In genomic region chrX:153727108-153727931, GRCh38 we compare ENCODE assay signal across 6 cellular contexts. TPM values are rescaled to one million over a fixed set of nuclear protein-coding genes. Genes with fewer than 3 reads are reported as not detected.
DNase-seq lines count a peak whose midpoint lies in the region; ATAC-seq and TF ChIP-seq lines count a peak whose summit lies in the region.

No MANE protein-coding gene starts in this region.

- TF ChIP-seq POLR2A in tibial nerve (IDR thresholded peaks at IDR 0.05): no peak

- H3K27me3 ChIP-seq in DOHH2 (ENCODE audit: control insufficient read depth, low read length): no peaks in the 10 kb centered on the region
- no peaks in the 10 kb centered on the region for H3K27me3 ChIP-seq in right cardiac atrium (ENCODE audit: control insufficient read depth, insufficient read depth)
- H3K27me3 ChIP-seq in tibial nerve: no peaks in the 10 kb centered on the region

- H3K9me2 ChIP-seq in DOHH2 (replicated peaks; ENCODE audit: control insufficient read depth, low read length): no peaks in the 10 kb centered on the region

- H3K36me3 ChIP-seq in DOHH2 (ENCODE audit: control insufficient read depth, low read length) (peaks cover 6% of the 10 kb centered on the region), tibial nerve (peaks cover 0 to 7% (median 0%) of the 10 kb centered on the region in 3 donors)

- peaks cover 16% of the 10 kb centered on the region for H3K79me2 ChIP-seq in DOHH2 (ENCODE audit: control insufficient read depth, low read length)

- DNase-seq in RWPE1 (ENCODE audit: low spot score) (peak; percentile 34), right cardiac atrium (peak; percentile 54 to 86 (median 83)), tibial nerve (ENCODE audit: low spot score in 2 of 2) (peak; percentile 8 to 17), amniotic stem cell (lab: John Stamatoyannopoulos, UW) (no peak)

- H3K9me3 ChIP-seq in DOHH2 (ENCODE audit: control insufficient read depth, insufficient read depth, low read length) (no peaks in the 10 kb centered on the region), right cardiac atrium (ENCODE audit: control insufficient read depth, low read length) (no peaks in the 10 kb centered on the region), tibial nerve (no peaks in the 10 kb centered on the region)

- peaks cover 3% of the 10 kb centered on the region; the same call in 1 of the 2 replicates for H4K20me1 ChIP-seq in DOHH2 (ENCODE audit: control insufficient read depth, insufficient read depth, low read depth, low read length)

- no peak for TF ChIP-seq CTCF in DOHH2 (IDR thresholded peaks at IDR 0.05; ENCODE audit: low read depth, low read length, poor library complexity, severe bottlenecking)
- TF ChIP-seq CTCF in RWPE1 (conservative IDR thresholded peaks at IDR 0.05; ENCODE audit: low read depth): no peak
- TF ChIP-seq CTCF in tibial nerve (IDR thresholded peaks at IDR 0.05): no peak

- CTCF ChIA-PET in RWPE1 (lab: Yijun Ruan, JAX): no interaction called here

- intact Hi-C loops in right cardiac atrium (cut with DNase I): no loop called here

- H3K4me2 ChIP-seq in DOHH2 (ENCODE audit: low read length): peak overlapping the region; percentile 71

- H3K4me3 ChIP-seq in DOHH2 (ENCODE audit: low read length): peak overlapping the region; percentile 30
- peak overlapping the region; percentile 0 for H3K4me3 ChIP-seq in right cardiac atrium (ENCODE audit: low read length)
- H3K4me3 ChIP-seq in tibial nerve: peak overlapping the region in 2 of 4 donors; percentile 28 to 83

- POLR2A ChIA-PET in RWPE1 (lab: Yijun Ruan, JAX; ENCODE audit: low non-redundant PET): no interaction called here

- WGBS in right cardiac atrium: 22% methylated on average over 23 of the region's 23 CpGs
- WGBS in tibial nerve, 2 donors: 59 to 61% methylated on average over 6 to 16 of the region's 23 CpGs

- peak in 1 of 2 donors; percentile 6 for TF ChIP-seq EP300 in tibial nerve (IDR thresholded peaks at IDR 0.05)

- peak in 1 of 2 donors; percentile 2 for ATAC-seq in right cardiac atrium
- no peak for ATAC-seq in GM21447 (IDR thresholded peaks at IDR 0.05; ENCODE audit: unreplicated experiment)

- H3K4me1 ChIP-seq in DOHH2 (ENCODE audit: control insufficient read depth, low read length) (peaks cover 40% of the 10 kb centered on the region), right cardiac atrium (ENCODE audit: control insufficient read depth, insufficient read depth, low read length) (peaks cover 13% of the 10 kb centered on the region), tibial nerve (peaks cover 0 to 50% (median 38%) of the 10 kb centered on the region in 4 donors)

- H3K27ac ChIP-seq in DOHH2 (ENCODE audit: low read depth, low read length) (no peak overlapping the region), RWPE1 (peak overlapping the region; percentile 98), right cardiac atrium (ENCODE audit: low read length) (peak overlapping the region; percentile 92), tibial nerve (peak overlapping the region in 3 of 4 donors; percentile 88 to 92 (median 91))

- no peaks in the 10 kb centered on the region for H3F3A ChIP-seq in DOHH2 (ENCODE audit: control insufficient read depth, insufficient read depth)

RNA-seq across cellular contexts. Expression of gene ABCD1, which starts 2.7 kb away (rescaled TPM):
- total RNA-seq in right cardiac atrium: 10 to 100 TPM; 14.1 to 15.9 (median 15.5) TPM
- 11.0 TPM for polyA plus RNA-seq in right cardiac atrium
- total RNA-seq in tibial nerve: 10 to 100 TPM; 13.0 to 36.6 (median 15.0) TPM

RNA-seq across cellular contexts. Expression of gene BCAP31, which starts 3.1 kb away (rescaled TPM):
- total RNA-seq in right cardiac atrium (100 to 1,000 TPM; 111 to 143 (median 123) TPM), tibial nerve (100 to 1,000 TPM in 3 of 4 donors, 10 to 100 TPM in 1; 99.0 to 126 (median 114) TPM)
- polyA plus RNA-seq in right cardiac atrium: 149 TPM

RNA-seq across cellular contexts. Expression of gene PLXNB3, which starts 36.7 kb away (rescaled TPM):
- 10 to 100 TPM in 1 of 4 donors, 1 to 10 TPM in 3; 7.0 to 10.9 (median 9.5) TPM for total RNA-seq in right cardiac atrium
- 6.8 TPM for polyA plus RNA-seq in right cardiac atrium
- 10 to 100 TPM; 45.4 to 77.7 (median 50.3) TPM for total RNA-seq in tibial nerve

RNA-seq across cellular contexts. Expression of gene SLC6A8, which starts 39.6 kb away (rescaled TPM):
- total RNA-seq in right cardiac atrium: 100 to 1,000 TPM; 107 to 191 (median 151) TPM
- 131 TPM for polyA plus RNA-seq in right cardiac atrium
- total RNA-seq in tibial nerve: 10 to 100 TPM; 14.4 to 26.7 (median 21.9) TPM

RNA-seq across cellular contexts. Expression of gene SRPK3, which starts 53.5 kb away (rescaled TPM):
- total RNA-seq in right cardiac atrium (10 to 100 TPM; 27.0 to 53.1 (median 39.3) TPM), tibial nerve (1 to 10 TPM in 2 of 4 donors, under 1 TPM in 2; 0.87 to 5.1 (median 1.4) TPM)
- polyA plus RNA-seq in right cardiac atrium: 36.5 TPM
